In the genomic region with DNA sequence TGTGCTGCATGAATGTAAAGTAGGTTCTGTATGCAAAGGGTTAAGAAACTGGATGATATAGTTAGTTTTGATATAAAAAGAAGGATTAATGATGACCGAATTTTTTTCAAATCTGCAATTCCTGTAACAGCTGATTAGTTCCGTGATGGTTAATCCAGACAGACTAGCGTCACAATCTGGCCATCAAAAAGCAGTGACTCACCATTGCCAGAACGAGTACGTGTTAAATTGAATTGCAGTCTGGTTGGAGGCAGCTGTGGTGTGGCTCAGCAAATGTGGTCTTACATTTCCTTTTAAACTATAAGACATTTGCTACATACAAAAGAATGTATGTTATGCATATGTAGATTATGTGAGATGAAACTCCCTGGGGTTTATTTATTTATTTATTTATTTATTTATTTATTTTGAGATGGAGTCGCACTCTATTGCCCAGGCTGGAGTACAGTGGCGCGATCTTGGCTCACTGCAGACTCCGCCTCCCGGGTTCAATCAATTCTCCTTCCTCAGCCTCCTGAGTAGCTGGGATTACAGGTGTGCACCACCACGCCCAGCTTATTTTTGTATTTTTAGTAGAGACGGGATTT, we compare ENCODE assay signal across 30 cellular contexts.
DNase-seq lines count a peak whose midpoint lies in the region; ATAC-seq and TF ChIP-seq lines count a peak whose summit lies in the region.
"Had no signal": no experiment of that assay in that cellular context is flagged by ENCODE, and none has a peak within 500 bp of the region (broad histone marks: within the 10 kb centered on the region; RNA-seq: fewer than 3 reads in every experiment).

No MANE protein-coding gene starts in this region.

- H3K36me3 ChIP-seq in left ventricle myocardium inferior (no peaks in the 10 kb centered on the region), MG63 (no peaks in the 10 kb centered on the region), right atrium auricular region (no peaks in the 10 kb centered on the region), tibial artery (no peaks in the 10 kb centered on the region)
- H3K36me3 ChIP-seq: brain microvascular endothelial cell, Peyer's patch, sigmoid colon, stomach, transverse colon, WERI-Rb-1 had no signal

- ATAC-seq in Right ventricle myocardium inferior, result no peak
- ATAC-seq: activated T-cell treated with anti-CD3 and anti-CD28 coated beads, Interleukin-2, amount 50 U/mL, for 4 hours had no signal

- no peak overlapping the region for H3K4me3 ChIP-seq in left ventricle myocardium inferior
- H3K4me3 ChIP-seq in MG63, result no peak overlapping the region
- H3K4me3 ChIP-seq in right atrium auricular region, result no peak overlapping the region
- H3K4me3 ChIP-seq in tibial artery, result no peak overlapping the region
- H3K4me3 ChIP-seq: Peyer's patch, sigmoid colon, SK-N-MC, stomach, transverse colon had no signal

- H3K9me3 ChIP-seq in left ventricle myocardium inferior (replicated peaks), result no peaks in the 10 kb centered on the region
- H3K9me3 ChIP-seq in MG63, result no peaks in the 10 kb centered on the region
- H3K9me3 ChIP-seq in right atrium auricular region, result no peaks in the 10 kb centered on the region
- no peaks in the 10 kb centered on the region for H3K9me3 ChIP-seq in tibial artery
- H3K9me3 ChIP-seq: Peyer's patch, sigmoid colon, stomach, transverse colon had no signal

- H3K27ac ChIP-seq in left ventricle myocardium inferior (replicated peaks) (peak overlapping the region; percentile 67), right atrium auricular region (peak overlapping the region; percentile 18 to 45), tibial artery (peak overlapping the region; percentile 13 to 37)
- H3K27ac ChIP-seq: brain microvascular endothelial cell, parathyroid adenoma, Peyer's patch, sigmoid colon, SK-N-MC, stomach, transverse colon, WERI-Rb-1 had no signal

- no peaks in the 10 kb centered on the region for H3K27me3 ChIP-seq in left ventricle myocardium inferior (ENCODE audit: low read depth)
- no peaks in the 10 kb centered on the region; the same call in 1 of the 2 replicates for H3K27me3 ChIP-seq in MG63
- no peaks in the 10 kb centered on the region for H3K27me3 ChIP-seq in right atrium auricular region
- H3K27me3 ChIP-seq in tibial artery, result no peaks in the 10 kb centered on the region
- H3K27me3 ChIP-seq: brain microvascular endothelial cell, Peyer's patch, sigmoid colon, stomach, transverse colon had no signal

- peaks cover 94% of the 10 kb centered on the region for H3K4me1 ChIP-seq in left ventricle myocardium inferior
- H3K4me1 ChIP-seq in right atrium auricular region, result peaks cover 0 to 79% of the 10 kb centered on the region in 2 donors
- H3K4me1 ChIP-seq in tibial artery, result peaks cover 0 to 90% (median 9%) of the 10 kb centered on the region in 4 donors
- H3K4me1 ChIP-seq: parathyroid adenoma, Peyer's patch, transverse colon had no signal

- DNase-seq in left ventricle myocardium inferior (no peak), Right ventricle myocardium inferior (ENCODE audit: missing footprints) (no peak), MG63 (peak; percentile 34), right atrium auricular region (ENCODE audit: low spot score) (no peak), tibial artery (no peak), RPMI8226 (no peak), NCI-H1694 (lab: John Stamatoyannopoulos, UW) (no peak), NCI-H510A treated with DMSO at 0.1 percent for 48 hours (lab: John Stamatoyannopoulos, UW) (no peak)
- DNase-seq: activated CD4-positive, alpha-beta T cell treated with anti-CD3 and anti-CD28 coated beads, Interleukin-2, amount 10 ng/mL, durations not matched to agents 24 days and 14 days; activated T-cell treated with anti-CD3 and anti-CD28 coated beads, Interleukin-2, amount 50 U/mL, for 4 hours; brain microvascular endothelial cell; CD8-positive, alpha-beta memory T cell; DND-41; effector memory CD4-positive, alpha-beta T cell; erythroblast; HCEC 1CT; hippocampal formation; immature natural killer cell; Karpas-422; NCI-H1092 treated with DMSO at 0.1 percent for 48 hours; NCI-H2081; NCI-H446 treated with DMSO at 0.1 percent for 48 hours; Peyer's patch; sigmoid colon; stimulated activated CD8-positive, alpha-beta memory T cell treated with anti-CD3 and anti-CD28 coated beads, Interleukin-4, amount 100 ng/mL, for 48 hours; stomach; transverse colon; WERI-Rb-1 had no signal

- intact Hi-C loops in left ventricle myocardium inferior (cut with micrococcal nuclease) (no loop called here), Right ventricle myocardium inferior (cut with DNase I) (no loop called here), tibial artery (cut with DNase I; ENCODE audit: low total_unique reads) (no loop called here)

- TF ChIP-seq CTCF in left ventricle myocardium inferior (IDR thresholded peaks at IDR 0.05; ENCODE audit: borderline replicate concordance) (no peak), right atrium auricular region (IDR thresholded peaks at IDR 0.05) (no peak), tibial artery (IDR thresholded peaks at IDR 0.05) (no peak)
